1 cellular context compared by ENCODE assay signal in genomic region chr2:21643180-21643579, GRCh38.
TF ChIP-seq lines count a peak whose summit lies in the region.

No MANE protein-coding gene starts in this region.

TF ChIP-seq in HepG2, 621 proteins besides CTCF, POLR2A, EP300 and RAD21 (continued from another document):
- no peak for TF ChIP-seq ZNF318 (CRISPR knock-in tag; IDR thresholded peaks at IDR 0.05)
